Comparison of ENCODE assay signal across 12 cellular contexts in the genomic region with DNA sequence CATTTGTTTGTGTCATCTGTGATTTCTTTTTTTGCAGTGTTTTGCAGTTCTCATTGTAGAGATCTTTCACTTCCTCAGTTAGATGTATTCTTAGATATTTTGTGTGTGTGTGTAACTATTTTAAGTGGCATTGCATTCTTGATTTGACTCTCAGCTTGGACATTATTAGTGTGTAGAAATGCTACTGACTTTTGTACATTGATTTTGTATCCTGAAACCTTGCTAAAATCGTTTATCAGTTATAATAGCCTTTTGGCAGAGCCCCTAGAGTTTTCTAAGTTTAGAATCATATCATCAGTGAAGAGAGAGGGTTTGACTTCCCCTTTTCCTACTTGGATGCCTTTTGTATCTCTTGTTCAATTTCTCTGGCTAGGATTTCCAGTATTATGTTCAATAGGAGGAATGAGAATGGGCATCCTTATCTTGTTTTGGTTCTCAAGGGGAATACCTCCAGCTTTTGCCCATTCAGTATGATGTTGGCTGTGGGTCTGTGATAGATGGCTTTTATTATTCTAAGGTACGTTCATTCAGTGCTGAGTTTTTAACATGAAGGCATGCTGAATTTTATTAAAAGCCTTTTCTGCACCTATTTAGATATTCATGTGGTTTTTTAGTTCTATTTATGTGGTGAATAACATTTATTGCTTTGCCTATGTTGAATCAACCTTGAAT.
DNase-seq lines count a peak whose midpoint lies in the region; ATAC-seq and TF ChIP-seq lines count a peak whose summit lies in the region.
"Had no signal": no experiment of that assay in that cellular context is flagged by ENCODE, and none has a peak within 500 bp of the region (broad histone marks: within the 10 kb centered on the region; RNA-seq: fewer than 3 reads in every experiment).

No MANE protein-coding gene starts in this region.

- H3K4me2 ChIP-seq in trophoblast cell (ENCODE audit: low read length) = no peak overlapping the region
- H3K4me2 ChIP-seq: BLaER1 had no signal

- no peak overlapping the region for H3K27ac ChIP-seq in trophoblast cell (ENCODE audit: low read depth, low read length)
- H3K27ac ChIP-seq: BLaER1 had no signal

- ATAC-seq in GM18505 (IDR thresholded peaks at IDR 0.05; ENCODE audit: unreplicated experiment) (peak; percentile 96), GM19468 (IDR thresholded peaks at IDR 0.05; ENCODE audit: extremely low read depth, unreplicated experiment) (peak; percentile 37), HG02973 (IDR thresholded peaks at IDR 0.05; ENCODE audit: unreplicated experiment) (peak; percentile 82)
- ATAC-seq in naive thymus-derived CD8-positive, alpha-beta T cell = no peak

- H4K12ac ChIP-seq in trophoblast cell (ENCODE audit: low read depth, low read length) = no peak overlapping the region

- no peak overlapping the region for H2AK5ac ChIP-seq in trophoblast cell (ENCODE audit: low read length)

- no peak overlapping the region for H2BK12ac ChIP-seq in trophoblast cell (ENCODE audit: low read length)

- no peak overlapping the region for H2AFZ ChIP-seq in trophoblast cell (ENCODE audit: insufficient read depth, low read length, poor library complexity)

- DNase-seq in Kasumi-1 (lab: John Stamatoyannopoulos, UW) = peak; percentile 11 to 15
- DNase-seq in naive thymus-derived CD8-positive, alpha-beta T cell = no peak
- no peak for DNase-seq in trophoblast cell
- no peak for DNase-seq in GM19240 (ENCODE audit: insufficient read length, low spot score)
- no peak for DNase-seq in T-helper 9 cell
- DNase-seq: activated CD4-positive, CD25-positive, alpha-beta regulatory T cell; NCI-H146 had no signal

- peak overlapping the region in 1 of 10 donors; percentile 42 for H3K27ac Mint-ChIP-seq in naive thymus-derived CD8-positive, alpha-beta T cell
- H3K27ac Mint-ChIP-seq: activated T-helper 1 cell treated with anti-CD3 and anti-CD28 coated beads, Interleukin-12 subunit alpha, Interleukin-12 subunit beta, Interleukin-2, Interleukin-4 antibody, amounts not matched to agents 30 ng/mL and 10 ng/mL and 1 ng/mL, durations not matched to agents 14 hours and 24 hours and 36 hours had no signal

- H3K9ac ChIP-seq in trophoblast cell (ENCODE audit: low read length) = no peak overlapping the region
- H3K9ac ChIP-seq: BLaER1 had no signal

- H3K79me2 ChIP-seq in trophoblast cell (ENCODE audit: control insufficient read depth, insufficient read depth, low read length, poor library complexity) = no peaks in the 10 kb centered on the region

- no peak overlapping the region for H3K14ac ChIP-seq in trophoblast cell (ENCODE audit: low read length)

- no peaks in the 10 kb centered on the region for H3K4me1 ChIP-seq in trophoblast cell (ENCODE audit: control insufficient read depth in 1 of 2, insufficient read depth in 2 of 2, low read length in 2 of 2)
- H3K4me1 ChIP-seq: BLaER1 had no signal

- POLR2A ChIA-PET in naive thymus-derived CD8-positive, alpha-beta T cell (lab: Charles Lee) = no interaction called here

- H3K23ac ChIP-seq in trophoblast cell (ENCODE audit: low read length) = no peak overlapping the region

- H3K27me3 ChIP-seq in trophoblast cell (ENCODE audit: insufficient read depth, low read length) = no peaks in the 10 kb centered on the region
- H3K27me3 ChIP-seq: BLaER1 had no signal

- no peak overlapping the region for H3K4me3 ChIP-seq in trophoblast cell (ENCODE audit: low read depth, low read length)
- H3K4me3 ChIP-seq: BLaER1 had no signal

- H3K36me3 Mint-ChIP-seq in naive thymus-derived CD8-positive, alpha-beta T cell = peaks cover 6 to 37% (median 27%) of the 10 kb centered on the region in 3 donors

- H3K18ac ChIP-seq in trophoblast cell (ENCODE audit: low read length) = no peak overlapping the region

- peaks cover 0 to 34% (median 16%) of the 10 kb centered on the region in 9 donors for H3K9me3 Mint-ChIP-seq in naive thymus-derived CD8-positive, alpha-beta T cell

- no peak overlapping the region for H4K8ac ChIP-seq in trophoblast cell (ENCODE audit: low read depth, low read length)

- peaks cover 0 to 5% (median 0%) of the 10 kb centered on the region in 5 donors for H3K27me3 Mint-ChIP-seq in naive thymus-derived CD8-positive, alpha-beta T cell

- H2BK120ac ChIP-seq in trophoblast cell (ENCODE audit: insufficient read depth, low read length, poor library complexity) = no peak overlapping the region

- peaks cover 0 to 17% (median 0%) of the 10 kb centered on the region in 4 donors for H3K4me1 Mint-ChIP-seq in naive thymus-derived CD8-positive, alpha-beta T cell

- no peak for TF ChIP-seq POLR2A in GM18505 (IDR thresholded peaks at IDR 0.05; ENCODE audit: borderline replicate concordance, extremely low read depth, insufficient read depth, insufficient read length)

- H3K36me3 ChIP-seq in trophoblast cell (ENCODE audit: control insufficient read depth in 1 of 2, insufficient read depth in 2 of 2, low read length in 2 of 2) = no peaks in the 10 kb centered on the region
- H3K36me3 ChIP-seq: BLaER1 had no signal

- no CpG with 5 or more reads among the region's 2 CpGs for WGBS in trophoblast cell (ENCODE audit: extremely low coverage, insufficient coverage, insufficient read length)

- no peak overlapping the region for H4K91ac ChIP-seq in trophoblast cell (ENCODE audit: low read depth, low read length)

- H3K4ac ChIP-seq in trophoblast cell (ENCODE audit: low read depth, low read length) = no peak overlapping the region

- no peak overlapping the region for H2BK5ac ChIP-seq in trophoblast cell (ENCODE audit: low read depth, low read length, poor library complexity)

- no peaks in the 10 kb centered on the region for H3K9me3 ChIP-seq in trophoblast cell (ENCODE audit: insufficient read depth, low read depth, low read length)

- no peaks in the 10 kb centered on the region for H3K79me1 ChIP-seq in trophoblast cell (ENCODE audit: low read length)

- H3K4me3 Mint-ChIP-seq in naive thymus-derived CD8-positive, alpha-beta T cell = no peak overlapping the region
- H3K4me3 Mint-ChIP-seq: activated T-helper 1 cell treated with anti-CD3 and anti-CD28 coated beads, Interleukin-12 subunit alpha, Interleukin-12 subunit beta, Interleukin-2, Interleukin-4 antibody, amounts not matched to agents 30 ng/mL and 10 ng/mL and 1 ng/mL, durations not matched to agents 14 hours and 24 hours and 36 hours had no signal

Comparison
In these comparisons a context has a peak if more than half of its experiments do, and no peak if none do; other contexts are left out.
1. ATAC-seq: peak in GM18505 (single experiment), GM19468 (single experiment) and HG02973 (single experiment); none in naive thymus-derived CD8-positive, alpha-beta T cell (0 of 2).
2. DNase-seq: peak in Kasumi-1 (2 of 2); none in naive thymus-derived CD8-positive, alpha-beta T cell (0 of 10), trophoblast cell (0 of 2), GM19240 (single experiment) and T-helper 9 cell (single experiment).